ENCODE assay signal across 23 cellular contexts in genomic region chr7:152571031-152571430, GRCh38.
DNase-seq lines count a peak whose midpoint lies in the region; ATAC-seq and TF ChIP-seq lines count a peak whose summit lies in the region.
"Had no signal": no experiment of that assay in that cellular context is flagged by ENCODE, and none has a peak within 500 bp of the region (broad histone marks: within the 10 kb centered on the region; RNA-seq: fewer than 3 reads in every experiment).

No MANE protein-coding gene starts in this region.

- H3K36me3 Mint-ChIP-seq in glutamatergic neuron (ENCODE audit: unreplicated experiment), result no peaks in the 10 kb centered on the region
- H3K36me3 Mint-ChIP-seq: activated naive CD4-positive, alpha-beta T cell treated with anti-CD3 and anti-CD28 coated beads, Interleukin-2, amount 50 U/mL, for 72 hours; naive B cell; type B pancreatic cell had no signal

- H3K4me3 Mint-ChIP-seq in glutamatergic neuron (ENCODE audit: unreplicated experiment), result peak overlapping the region; percentile 52
- H3K4me3 Mint-ChIP-seq: activated T-helper 17 cell treated with anti-CD3 and anti-CD28 coated beads, Interleukin-2, amount 50 U/mL, for 72 hours; central memory CD8-positive, alpha-beta T cell; naive B cell; type B pancreatic cell had no signal

- TF ChIP-seq CTCF in A673 (conservative IDR thresholded peaks at IDR 0.05; ENCODE audit: low read depth, low read length) (no peak), glutamatergic neuron (IDR thresholded peaks at IDR 0.05; ENCODE audit: partially characterized antibody, unreplicated experiment) (no peak)

- peak overlapping the region; percentile 62 for H3K27ac Mint-ChIP-seq in glutamatergic neuron (ENCODE audit: unreplicated experiment)
- H3K27ac Mint-ChIP-seq: activated naive CD4-positive, alpha-beta T cell treated with anti-CD3 and anti-CD28 coated beads, Interleukin-2, amount 50 U/mL, for 72 hours; activated T-helper 17 cell treated with anti-CD3 and anti-CD28 coated beads, Interleukin-2, amount 50 U/mL, for 72 hours; naive B cell; type B pancreatic cell had no signal

- H3K27me3 ChIP-seq in A673 (replicated peaks; ENCODE audit: insufficient read depth, low read depth, low read length, poor library complexity), result no peaks in the 10 kb centered on the region

- peaks cover 5% of the 10 kb centered on the region for H3K4me1 Mint-ChIP-seq in glutamatergic neuron (ENCODE audit: low read depth, unreplicated experiment)
- H3K4me1 Mint-ChIP-seq: activated T-helper 17 cell treated with anti-CD3 and anti-CD28 coated beads, Interleukin-2, amount 50 U/mL, for 72 hours had no signal

- H3K27me3 Mint-ChIP-seq in glutamatergic neuron (ENCODE audit: unreplicated experiment), result peaks cover 4% of the 10 kb centered on the region
- H3K27me3 Mint-ChIP-seq: activated T-helper 17 cell treated with anti-CD3 and anti-CD28 coated beads, Interleukin-2, amount 50 U/mL, for 72 hours; type B pancreatic cell had no signal

- H3K4me3 ChIP-seq in A673 (ENCODE audit: low read depth, low read length, poor library complexity, severe bottlenecking), result no peak overlapping the region
- H3K4me3 ChIP-seq: A549, heart right ventricle, SK-N-MC had no signal

- intact Hi-C loops in A673 (cut with micrococcal nuclease; ENCODE audit: unreplicated experiment), result no loop called here

- H3K27ac ChIP-seq in A673 (ENCODE audit: low read depth, low read length, poor library complexity, severe bottlenecking), result no peak overlapping the region
- H3K27ac ChIP-seq: A549, C4-2B, heart right ventricle, SK-N-MC, WERI-Rb-1 had no signal

- peaks cover 7% of the 10 kb centered on the region for H3K9me3 Mint-ChIP-seq in glutamatergic neuron (ENCODE audit: unreplicated experiment)
- H3K9me3 Mint-ChIP-seq: activated naive CD4-positive, alpha-beta T cell treated with anti-CD3 and anti-CD28 coated beads, Interleukin-2, amount 50 U/mL, for 72 hours; activated T-helper 17 cell treated with anti-CD3 and anti-CD28 coated beads, Interleukin-2, amount 50 U/mL, for 72 hours; central memory CD8-positive, alpha-beta T cell; type B pancreatic cell had no signal

- no TSS peak for BruUV-seq in A673 (replicated peaks; lab: Mats Ljungman, UMichigan)

- DNase-seq in A673 (ENCODE audit: low spot score) (peak; percentile 35), NCI-H1092 (lab: John Stamatoyannopoulos, UW) (peak; percentile 90), NCI-H345 treated with DMSO at 0.1 percent for 48 hours (lab: John Stamatoyannopoulos, UW; ENCODE audit: unreplicated experiment) (peak; percentile 45), glutamatergic neuron (peak; percentile 77)
- DNase-seq in activated CD8-positive, alpha-beta memory T cell treated with anti-CD3 and anti-CD28 coated beads for 24 hours, result no peak
- DNase-seq: activated CD4-positive, alpha-beta T cell treated with anti-CD3 and anti-CD28 coated beads, Interleukin-2, amount 50 U/mL, for 1 hour; activated CD8-positive, alpha-beta memory T cell treated with anti-CD3 and anti-CD28 coated beads, Interleukin-2, amount 50 U/mL, for 4 hours; HCEC 1CT; heart right ventricle; Kasumi-1; left colon; naive B cell; WERI-Rb-1 had no signal

- H3K9me3 ChIP-seq in A673 (ENCODE audit: low read depth, low read length, poor library complexity, severe bottlenecking), result no peaks in the 10 kb centered on the region
- H3K9me3 ChIP-seq: A549, heart right ventricle had no signal

- H3K36me3 ChIP-seq in A673 (ENCODE audit: insufficient read depth, low read length, poor library complexity, severe bottlenecking), result no peaks in the 10 kb centered on the region
- H3K36me3 ChIP-seq: heart right ventricle, WERI-Rb-1 had no signal

- no peaks in the 10 kb centered on the region for H3K4me1 ChIP-seq in A673 (ENCODE audit: insufficient read depth, low read length, poor library complexity, severe bottlenecking)
- H3K4me1 ChIP-seq: A549, heart right ventricle had no signal

- POLR2A ChIA-PET in A673 (lab: Charles Lee; ENCODE audit: low non-redundant PET), result no interaction called here

- ATAC-seq in HG02884 (IDR thresholded peaks at IDR 0.05; ENCODE audit: unreplicated experiment) (no peak), GM21447 (IDR thresholded peaks at IDR 0.05; ENCODE audit: unreplicated experiment) (no peak), HG03159 (IDR thresholded peaks at IDR 0.05; ENCODE audit: unreplicated experiment) (no peak)
- ATAC-seq: A549; activated naive CD4-positive, alpha-beta T cell treated with anti-CD3 and anti-CD28 coated beads, Interleukin-2, amount 50 U/mL, for 72 hours; activated T-helper 17 cell treated with anti-CD3 and anti-CD28 coated beads, Interleukin-2, amount 50 U/mL, for 72 hours; heart right ventricle; left colon had no signal

- CTCF ChIA-PET in A673 (lab: Charles Lee), result no interaction called here
